1 cellular context compared by ENCODE assay signal in genomic region chr2:96305091-96305978, GRCh38.
TF ChIP-seq lines count a peak whose summit lies in the region.

TSS of gene SNRNP200 (minus strand) at chr2:96305546. CDS start at chr2:96305437, 109 bp downstream.

TF ChIP-seq in GM12878, 131 proteins besides CTCF, POLR2A, EP300 and RAD21 (continued from another document and continues in another):
- no peak for TF ChIP-seq ZBTB33 (IDR thresholded peaks at IDR 0.05)
- TF ChIP-seq ATF2 (IDR thresholded peaks at IDR 0.05; ENCODE audit: low read length) = no peak
- peak; percentile 48 to 61 for TF ChIP-seq IKZF2 (IDR thresholded peaks at IDR 0.05)
- TF ChIP-seq ZNF217 (IDR thresholded peaks at IDR 0.05) = no peak
- no peak for TF ChIP-seq BACH1 (IDR thresholded peaks at IDR 0.05; ENCODE audit: borderline replicate concordance)
- TF ChIP-seq STAT1 (conservative IDR thresholded peaks at IDR 0.05) = no peak; the same call in 1 of the 2 replicates
- peak; percentile 48 for TF ChIP-seq SIX5 (IDR thresholded peaks at IDR 0.05; ENCODE audit: low read depth, low read length, severe bottlenecking)
- no peak for TF ChIP-seq CEBPZ (IDR thresholded peaks at IDR 0.05; ENCODE audit: low read depth, low read length)
- peak; percentile 98 for TF ChIP-seq ZBTB40 (IDR thresholded peaks at IDR 0.05; ENCODE audit: borderline replicate concordance)
- TF ChIP-seq MLLT1 (IDR thresholded peaks at IDR 0.05) = peak; percentile 68
- TF ChIP-seq SREBF1 (IDR thresholded peaks at IDR 0.05; ENCODE audit: low read length) = 0 out of 2 replicates have a peak, but pooled peaks have one; percentile 25
- no peak for TF ChIP-seq JUNB (IDR thresholded peaks at IDR 0.05)
- no peak for TF ChIP-seq ZNF274 (IDR thresholded peaks at IDR 0.05; ENCODE audit: insufficient read depth, insufficient read length)
- no peak for TF ChIP-seq PRDM15 (CRISPR knock-in tag; IDR thresholded peaks at IDR 0.05)
- TF ChIP-seq SP1 (IDR thresholded peaks at IDR 0.05; ENCODE audit: low read depth, low read length) = no peak
- peak; percentile 60 for TF ChIP-seq SREBF2 (IDR thresholded peaks at IDR 0.05; ENCODE audit: low read length)
- peak; percentile 69 for TF ChIP-seq NR2F1 (conservative IDR thresholded peaks at IDR 0.05)
- TF ChIP-seq ETV6 (conservative IDR thresholded peaks at IDR 0.05 in 1 of 2, IDR thresholded peaks at IDR 0.05 in 1 of 2; ENCODE audit: borderline replicate concordance in 1 of 2, low read depth in 1 of 2) = peak in 1 of 2 experiments; percentile 92; a peak in 2 of 4 replicates
- peak; percentile 77 for TF ChIP-seq HCFC1 (IDR thresholded peaks at IDR 0.05; ENCODE audit: low read length)
- TF ChIP-seq BHLHE40 (IDR thresholded peaks at IDR 0.05; ENCODE audit: borderline replicate concordance in 1 of 2, low read depth in 2 of 2, low read length in 1 of 2) = peak; percentile 6 to 66; a peak in 2 of 4 replicates
- peak; percentile 38; the same call in 1 of the 2 replicates for TF ChIP-seq DPF2 (IDR thresholded peaks at IDR 0.05)
- TF ChIP-seq CREM (IDR thresholded peaks at IDR 0.05; ENCODE audit: low read depth) = peak; percentile 82
- peak; percentile 29; the same call in 1 of the 2 replicates for TF ChIP-seq CBFB (IDR thresholded peaks at IDR 0.05; ENCODE audit: low read depth)
- no peak for TF ChIP-seq BCL3 (IDR thresholded peaks at IDR 0.05; ENCODE audit: borderline replicate concordance, insufficient read depth, low read depth, low read length, poor library complexity, severe bottlenecking)
- no peak for TF ChIP-seq KAT2A (conservative IDR thresholded peaks at IDR 0.05; ENCODE audit: control insufficient read depth, low read depth, low read length)
- TF ChIP-seq HDAC6 (IDR thresholded peaks at IDR 0.05; ENCODE audit: unreplicated experiment) = no peak
- TF ChIP-seq SPI1 (IDR thresholded peaks at IDR 0.05; ENCODE audit: borderline replicate concordance, insufficient read depth, low read depth, low read length) = no peak
- peak; percentile 85 for TF ChIP-seq RELB (IDR thresholded peaks at IDR 0.05; ENCODE audit: low read depth)
- TF ChIP-seq E2F8 (IDR thresholded peaks at IDR 0.05; ENCODE audit: low read depth, partially characterized antibody) = peak; percentile 86
- TF ChIP-seq NR2C1 (IDR thresholded peaks at IDR 0.05) = peak; percentile 99
- peak; percentile 31; the same call in 1 of the 2 replicates for TF ChIP-seq MTA3 (IDR thresholded peaks at IDR 0.05; ENCODE audit: borderline replicate concordance, low read length)
